Comparison of ENCODE assay signal across 37 cellular contexts in genomic region chr5:127064253-127064652, GRCh38. TPM values are rescaled to one million over a fixed set of nuclear protein-coding genes. Genes with fewer than 3 reads are reported as not detected.
"Had no signal": no experiment of that assay in that cellular context is flagged by ENCODE, and none has a peak within 500 bp of the region (broad histone marks: within the 10 kb centered on the region; RNA-seq: fewer than 3 reads in every experiment).

No MANE protein-coding gene starts in this region.

- H3K4me3 ChIP-seq: ascending aorta, MG63, Peyer's patch had no signal

- H3K27me3 ChIP-seq: ascending aorta, MG63, Peyer's patch had no signal

- H3K27ac Mint-ChIP-seq: activated B cell treated with CpG ODN at 0.5 μM for 24 hours; activated CD4-positive, alpha-beta memory T cell treated with anti-CD3 and anti-CD28 coated beads, Interleukin-2, amount 10 ng/mL, durations not matched to agents 7 days and 5 days; activated CD8-positive, alpha-beta memory T cell treated with anti-CD3 and anti-CD28 coated beads, Interleukin-2, amount 10 ng/mL, durations not matched to agents 7 days and 5 days; activated naive CD4-positive, alpha-beta T cell treated with anti-CD3 and anti-CD28 coated beads, Interleukin-2, amount 50 U/mL, for 24 hours; activated naive CD8-positive, alpha-beta T cell treated with anti-CD3 and anti-CD28 coated beads, Interleukin-2, amount 10 ng/mL, durations not matched to agents 7 days and 5 days; activated T-cell treated with anti-CD3 and anti-CD28 coated beads, Interleukin-2, amount 50 U/mL, for 72 hours; activated T-helper 17 cell treated with anti-CD3 and anti-CD28 coated beads, Interleukin-2, amount 50 U/mL, for 72 hours; T-cell; T-helper 17 cell had no signal

- H3K36me3 ChIP-seq: ascending aorta, Peyer's patch had no signal

- H3K4me3 Mint-ChIP-seq: activated B cell treated with CpG ODN at 0.5 μM for 24 hours; activated CD4-positive, alpha-beta memory T cell treated with anti-CD3 and anti-CD28 coated beads, Interleukin-2, amount 10 ng/mL, durations not matched to agents 7 days and 5 days; activated CD8-positive, alpha-beta memory T cell treated with anti-CD3 and anti-CD28 coated beads, Interleukin-2, amount 10 ng/mL, durations not matched to agents 7 days and 5 days; activated naive CD4-positive, alpha-beta T cell treated with anti-CD3 and anti-CD28 coated beads, Interleukin-2, amount 50 U/mL, for 24 hours; activated naive CD8-positive, alpha-beta T cell treated with anti-CD3 and anti-CD28 coated beads, Interleukin-2, amount 10 ng/mL, durations not matched to agents 7 days and 5 days; activated T-cell treated with anti-CD3 and anti-CD28 coated beads, Interleukin-2, amount 50 U/mL, for 72 hours; activated T-helper 17 cell treated with anti-CD3 and anti-CD28 coated beads, Interleukin-2, amount 50 U/mL, for 72 hours; T-cell; T-helper 17 cell had no signal

- H3K27ac ChIP-seq: ascending aorta, Peyer's patch, VCaP had no signal

- H3K27me3 Mint-ChIP-seq: activated B cell treated with CpG ODN at 0.5 μM for 24 hours; activated CD4-positive, alpha-beta memory T cell treated with anti-CD3 and anti-CD28 coated beads, Interleukin-2, amount 10 ng/mL, durations not matched to agents 7 days and 5 days; activated CD8-positive, alpha-beta memory T cell treated with anti-CD3 and anti-CD28 coated beads, Interleukin-2, amount 10 ng/mL, durations not matched to agents 7 days and 5 days; activated naive CD4-positive, alpha-beta T cell treated with anti-CD3 and anti-CD28 coated beads, Interleukin-2, amount 50 U/mL, for 24 hours; activated naive CD8-positive, alpha-beta T cell treated with anti-CD3 and anti-CD28 coated beads, Interleukin-2, amount 10 ng/mL, durations not matched to agents 7 days and 5 days; activated T-helper 17 cell treated with anti-CD3 and anti-CD28 coated beads, Interleukin-2, amount 50 U/mL, for 72 hours; T-cell; T-helper 17 cell had no signal

- H3K9me3 Mint-ChIP-seq: activated B cell treated with CpG ODN at 0.5 μM for 24 hours; activated CD4-positive, alpha-beta memory T cell treated with anti-CD3 and anti-CD28 coated beads, Interleukin-2, amount 10 ng/mL, durations not matched to agents 7 days and 5 days; activated naive CD4-positive, alpha-beta T cell treated with anti-CD3 and anti-CD28 coated beads, Interleukin-2, amount 50 U/mL, for 24 hours; activated naive CD8-positive, alpha-beta T cell treated with anti-CD3 and anti-CD28 coated beads, Interleukin-2, amount 10 ng/mL, durations not matched to agents 7 days and 5 days; activated T-cell treated with anti-CD3 and anti-CD28 coated beads, Interleukin-2, amount 50 U/mL, for 72 hours; activated T-helper 17 cell treated with anti-CD3 and anti-CD28 coated beads, Interleukin-2, amount 50 U/mL, for 72 hours; T-cell had no signal

- H3K9me3 ChIP-seq: ascending aorta, MG63, Peyer's patch had no signal

- H3K4me1 ChIP-seq: ascending aorta, Peyer's patch had no signal

- H3K4me1 Mint-ChIP-seq: activated T-helper 17 cell treated with anti-CD3 and anti-CD28 coated beads, Interleukin-2, amount 50 U/mL, for 72 hours had no signal

- ATAC-seq: activated CD8-positive, alpha-beta memory T cell treated with anti-CD3 and anti-CD28 coated beads, Interleukin-2, amount 10 ng/mL, durations not matched to agents 7 days and 5 days; activated T-cell treated with anti-CD3 and anti-CD28 coated beads, Interleukin-2, amount 50 U/mL, for 72 hours; activated T-helper 17 cell treated with anti-CD3 and anti-CD28 coated beads, Interleukin-2, amount 50 U/mL, for 72 hours; Right ventricle myocardium inferior; SK-N-SH treated with all-trans-retinoic acid at 6 μM for 48 hours; T-cell; T-helper 17 cell had no signal

- DNase-seq: activated B cell treated with CpG ODN at 0.5 μM for 24 hours; activated CD4-positive, alpha-beta memory T cell treated with anti-CD3 and anti-CD28 coated beads, Interleukin-2, amount 10 ng/mL, durations not matched to agents 7 days and 5 days; activated CD4-positive, alpha-beta T cell treated with anti-CD3 and anti-CD28 coated beads for 1 hour; activated CD4-positive, alpha-beta T cell treated with anti-CD3 and anti-CD28 coated beads for 48 hours; activated CD8-positive, alpha-beta memory T cell treated with anti-CD3 and anti-CD28 coated beads for 24 hours; activated CD8-positive, alpha-beta memory T cell treated with anti-CD3 and anti-CD28 coated beads, Interleukin-2, amount 10 ng/mL, durations not matched to agents 7 days and 5 days; activated effector memory CD4-positive, alpha-beta T cell treated with anti-CD3 and anti-CD28 coated beads, Interleukin-2, amount 50 U/mL, for 16 hours; activated naive CD4-positive, alpha-beta T cell treated with Interleukin-2 at 50 U/mL for 16 hours; activated naive CD8-positive, alpha-beta T cell treated with anti-CD3 and anti-CD28 coated beads, Interleukin-2, amount 10 ng/mL, durations not matched to agents 7 days and 5 days; activated T-cell treated with anti-CD3 and anti-CD28 coated beads, Interleukin-2, amount 50 U/mL, for 1 hour; activated T-cell treated with anti-CD3 and anti-CD28 coated beads, Interleukin-2, amount 50 U/mL, for 72 hours; amygdala; caudate nucleus; cerebellar nuclear complex; Karpas-422; KBM-7; MG63; NCI-H1048; NCI-H1105 treated with DMSO at 0.1 percent for 48 hours; NCI-H1436; NCI-H1694; NCI-H1930; NCI-H2081 treated with DMSO at 0.1 percent for 48 hours; NCI-H226; NCI-H446 treated with DMSO at 0.1 percent for 48 hours; NCI-H524; Peyer's patch; RPMI8226; SIG-M5; T-cell; T-helper 17 cell had no signal

RNA-seq across cellular contexts. Expression of gene C5orf63, which starts 9.0 kb away (rescaled TPM):
- total RNA-seq: ascending aorta had no signal
